Comparison of ENCODE assay signal across 1 cellular context in the genomic region with DNA sequence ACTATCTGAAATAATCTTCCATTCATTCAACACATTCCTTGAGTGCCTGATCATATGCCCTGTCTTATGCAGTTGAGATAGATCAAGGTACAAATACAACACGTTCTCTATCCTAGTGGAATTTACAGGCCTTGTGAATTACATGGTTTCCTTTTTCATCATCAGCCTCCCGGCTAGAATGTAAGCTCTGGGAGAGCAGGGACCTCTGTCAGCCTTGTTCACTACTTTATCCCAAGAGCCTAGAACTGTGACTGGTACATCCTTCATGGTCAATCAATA.
TF ChIP-seq lines count a peak whose summit lies in the region.

No MANE protein-coding gene starts in this region.

TF ChIP-seq in HepG2, 621 proteins besides CTCF, POLR2A, EP300 and RAD21:
- TF ChIP-seq, protein P1, sequence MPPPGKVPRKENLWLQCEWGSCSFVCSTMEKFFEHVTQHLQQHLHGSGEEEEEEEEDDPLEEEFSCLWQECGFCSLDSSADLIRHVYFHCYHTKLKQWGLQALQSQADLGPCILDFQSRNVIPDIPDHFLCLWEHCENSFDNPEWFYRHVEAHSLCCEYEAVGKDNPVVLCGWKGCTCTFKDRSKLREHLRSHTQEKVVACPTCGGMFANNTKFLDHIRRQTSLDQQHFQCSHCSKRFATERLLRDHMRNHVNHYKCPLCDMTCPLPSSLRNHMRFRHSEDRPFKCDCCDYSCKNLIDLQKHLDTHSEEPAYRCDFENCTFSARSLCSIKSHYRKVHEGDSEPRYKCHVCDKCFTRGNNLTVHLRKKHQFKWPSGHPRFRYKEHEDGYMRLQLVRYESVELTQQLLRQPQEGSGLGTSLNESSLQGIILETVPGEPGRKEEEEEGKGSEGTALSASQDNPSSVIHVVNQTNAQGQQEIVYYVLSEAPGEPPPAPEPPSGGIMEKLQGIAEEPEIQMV (CRISPR knock-in tag; IDR thresholded peaks at IDR 0.05; ENCODE audit: low read depth): no peak
